ENCODE assay signal across 25 cellular contexts in the genomic region with DNA sequence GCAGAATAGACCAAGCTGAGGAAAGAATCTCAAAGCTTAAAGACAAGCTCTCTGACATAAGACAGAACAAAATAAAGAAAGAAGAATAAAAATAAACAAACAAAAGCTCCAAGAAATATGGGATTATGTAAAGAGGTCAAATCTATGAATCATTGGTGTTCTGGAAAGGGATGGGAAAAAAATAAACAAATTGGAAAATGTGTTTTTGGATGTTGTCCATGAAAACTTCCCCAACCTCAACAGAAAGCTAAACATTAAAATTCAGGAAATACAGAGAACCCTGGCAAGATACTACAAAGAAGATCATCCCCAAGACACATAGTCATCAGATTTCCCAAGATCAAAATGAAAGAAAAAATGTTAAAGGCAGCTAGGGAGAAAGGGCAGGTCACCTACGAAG.
"Had no signal": no experiment of that assay in that cellular context is flagged by ENCODE, and none has a peak within 500 bp of the region (broad histone marks: within the 10 kb centered on the region; RNA-seq: fewer than 3 reads in every experiment).

No MANE protein-coding gene starts in this region.

- DNase-seq: activated CD4-positive, alpha-beta memory T cell treated with anti-CD3 and anti-CD28 coated beads, Interleukin-2, amount 10 ng/mL, durations not matched to agents 7 days and 5 days; activated CD4-positive, alpha-beta T cell treated with anti-CD3 and anti-CD28 coated beads for 1 hour; activated CD4-positive, alpha-beta T cell treated with anti-CD3 and anti-CD28 coated beads for 4 hours; activated CD4-positive, alpha-beta T cell treated with anti-CD3 and anti-CD28 coated beads, Interleukin-2, amount 10 ng/mL, durations not matched to agents 7 days and 5 days; activated CD4-positive, alpha-beta T cell treated with anti-CD3 and anti-CD28 coated beads, Interleukin-2, amount 50 U/mL, for 4 hours; activated CD8-positive, alpha-beta memory T cell treated with anti-CD3 and anti-CD28 coated beads, Interleukin-2, amount 50 U/mL, for 48 hours; activated gamma-delta T cell; activated naive CD4-positive, alpha-beta T cell; activated naive CD4-positive, alpha-beta T cell treated with anti-CD3 and anti-CD28 coated beads, Interleukin-2, amount 10 ng/mL, durations not matched to agents 7 days and 5 days; activated naive CD8-positive, alpha-beta T cell treated with anti-CD3 and anti-CD28 coated beads, Interleukin-2, amount 10 ng/mL, durations not matched to agents 7 days and 5 days; activated T-cell treated with anti-CD3 and anti-CD28 coated beads for 4 hours; activated T-cell treated with anti-CD3 and anti-CD28 coated beads, Interleukin-2, amount 50 U/mL, for 24 hours; activated T-cell treated with anti-CD3 and anti-CD28 coated beads, Interleukin-2, amount 50 U/mL, for 72 hours; amygdala; aorta; body of pancreas; caudate nucleus; cortex of kidney; dorsolateral prefrontal cortex; effector memory CD4-positive, alpha-beta T cell; endodermal cell; foreskin melanocyte; heart right ventricle; T-helper 2 cell had no signal

- H3K27ac ChIP-seq: body of pancreas, dorsolateral prefrontal cortex, gastroesophageal sphincter, heart right ventricle had no signal

- H3K4me3 ChIP-seq: body of pancreas, dorsolateral prefrontal cortex, gastroesophageal sphincter, heart right ventricle had no signal

- H3K9me3 ChIP-seq: body of pancreas had no signal

- H3K4me1 ChIP-seq: body of pancreas, gastroesophageal sphincter, heart right ventricle had no signal

- H3K36me3 ChIP-seq: gastroesophageal sphincter, heart right ventricle had no signal

- H3K27me3 ChIP-seq: body of pancreas, gastroesophageal sphincter, heart right ventricle had no signal
